8 cellular contexts compared by ENCODE assay signal in genomic region chr1:227967815-227968214, GRCh38. TPM values are rescaled to one million over a fixed set of nuclear protein-coding genes. Genes with fewer than 3 reads are reported as not detected.
"Had no signal": no experiment of that assay in that cellular context is flagged by ENCODE, and none has a peak within 500 bp of the region (broad histone marks: within the 10 kb centered on the region; RNA-seq: fewer than 3 reads in every experiment).

No MANE protein-coding gene starts in this region.

RNA-seq across cellular contexts. Expression of gene WNT9A, which starts 20.1 kb away (rescaled TPM):
- total RNA-seq: activated naive CD4-positive, alpha-beta T cell treated with anti-CD3 and anti-CD28 coated beads, Interleukin-2, amount 50 U/mL, for 72 hours; natural killer cell had no signal

RNA-seq across cellular contexts. Expression of gene WNT3A, which starts 39.0 kb away (rescaled TPM):
- total RNA-seq: activated CD4-positive, alpha-beta T cell treated with anti-CD3 and anti-CD28 coated beads for 36 hours; adrenal gland; astrocyte; bronchial epithelial cell; esophagus muscularis mucosa; natural killer cell; sciatic nerve had no signal
- polyA plus RNA-seq: adrenal gland had no signal
